In genomic region chr11:2912498-2912897, GRCh38 we compare ENCODE assay signal across 10 cellular contexts. TPM values are rescaled to one million over a fixed set of nuclear protein-coding genes. Genes with fewer than 3 reads are reported as not detected.
DNase-seq lines count a peak whose midpoint lies in the region; ATAC-seq, FAIRE-seq and TF ChIP-seq lines count a peak whose summit lies in the region.
"Had no signal": no experiment of that assay in that cellular context is flagged by ENCODE, and none has a peak within 500 bp of the region (broad histone marks: within the 10 kb centered on the region; RNA-seq: fewer than 3 reads in every experiment).

No MANE protein-coding gene starts in this region.

- no peak overlapping the region for H3K9ac ChIP-seq in trophoblast cell (ENCODE audit: low read length)

- WGBS in esophagus squamous epithelium, 2 donors, result no CpG with 5 or more reads among the region's 5 CpGs
- no CpG with 5 or more reads among the region's 5 CpGs for WGBS in trophoblast cell (ENCODE audit: extremely low coverage, insufficient coverage, insufficient read length)

- no peak overlapping the region for H2BK12ac ChIP-seq in trophoblast cell (ENCODE audit: low read length)

- no peaks in the 10 kb centered on the region for H3K9me3 ChIP-seq in esophagus squamous epithelium
- no peaks in the 10 kb centered on the region for H3K9me3 ChIP-seq in trophoblast cell (ENCODE audit: insufficient read depth, low read depth, low read length)
- H3K9me3 ChIP-seq: heart left ventricle had no signal

- H2AFZ ChIP-seq in trophoblast cell (ENCODE audit: insufficient read depth, low read length, poor library complexity), result no peak overlapping the region

- H3K27me3 ChIP-seq in esophagus squamous epithelium, result peaks cover 0 to 24% (median 2%) of the 10 kb centered on the region in 4 donors
- no peaks in the 10 kb centered on the region for H3K27me3 ChIP-seq in trophoblast cell (ENCODE audit: insufficient read depth, low read length)

- H3K36me3 ChIP-seq in esophagus squamous epithelium (no peaks in the 10 kb centered on the region), trophoblast cell (ENCODE audit: control insufficient read depth in 1 of 2, insufficient read depth in 2 of 2, low read length in 2 of 2) (no peaks in the 10 kb centered on the region)
- H3K36me3 ChIP-seq: heart left ventricle had no signal

- H3K27ac ChIP-seq in esophagus squamous epithelium (peak overlapping the region; percentile 73 to 92 (median 84)), trophoblast cell (ENCODE audit: low read depth, low read length) (no peak overlapping the region)
- H3K27ac ChIP-seq: heart left ventricle had no signal

- H3K4ac ChIP-seq in trophoblast cell (ENCODE audit: low read depth, low read length), result no peak overlapping the region

- H3K4me1 ChIP-seq in esophagus squamous epithelium (peaks cover 23 to 55% (median 25%) of the 10 kb centered on the region in 3 donors), trophoblast cell (ENCODE audit: control insufficient read depth in 1 of 2, insufficient read depth in 2 of 2, low read length in 2 of 2) (peaks cover 14 to 18% of the 10 kb centered on the region in 2 experiments)

- no peak overlapping the region for H2AK5ac ChIP-seq in trophoblast cell (ENCODE audit: low read length)

- H3K23ac ChIP-seq in trophoblast cell (ENCODE audit: low read length), result no peak overlapping the region

- H3K4me2 ChIP-seq in trophoblast cell (ENCODE audit: low read length), result no peak overlapping the region

- ATAC-seq in HG02973 (IDR thresholded peaks at IDR 0.05; ENCODE audit: unreplicated experiment), result no peak

- TF ChIP-seq CTCF in esophagus squamous epithelium (IDR thresholded peaks at IDR 0.05), result no peak

- TF ChIP-seq POLR2A in esophagus squamous epithelium (IDR thresholded peaks at IDR 0.05), result no peak

- no peak overlapping the region for H3K4me3 ChIP-seq in esophagus squamous epithelium
- H3K4me3 ChIP-seq in trophoblast cell (ENCODE audit: low read depth, low read length), result no peak overlapping the region
- H3K4me3 ChIP-seq: heart left ventricle had no signal

- H3K14ac ChIP-seq in trophoblast cell (ENCODE audit: low read length), result no peak overlapping the region

- peak overlapping the region; percentile 41 for H3K18ac ChIP-seq in trophoblast cell (ENCODE audit: low read length)

- no peak overlapping the region for H2BK120ac ChIP-seq in trophoblast cell (ENCODE audit: insufficient read depth, low read length, poor library complexity)

- intact Hi-C loops in esophagus squamous epithelium (cut with DNase I), result no loop called here

- no peak overlapping the region for H2BK5ac ChIP-seq in trophoblast cell (ENCODE audit: low read depth, low read length, poor library complexity)

- peak; percentile 93 for DNase-seq in Daoy (ENCODE audit: low read depth)
- peak; percentile 24 for DNase-seq in OCI-M1 (lab: John Stamatoyannopoulos, UW)
- no peak for DNase-seq in esophagus squamous epithelium (lab: John Stamatoyannopoulos, UW)
- DNase-seq in trophoblast cell, result peak; percentile 91 to 95
- no peak for DNase-seq in cerebellum (ENCODE audit: low spot score)
- DNase-seq in frontal cortex (ENCODE audit: low spot score in 2 of 2), result no peak
- DNase-seq in NCI-H524 treated with DMSO at 0.1 percent for 48 hours (lab: John Stamatoyannopoulos, UW), result no peak
- DNase-seq: heart left ventricle had no signal

- H3K79me1 ChIP-seq in trophoblast cell (ENCODE audit: low read length), result peaks cover 3% of the 10 kb centered on the region

- no peaks in the 10 kb centered on the region for H3K79me2 ChIP-seq in trophoblast cell (ENCODE audit: control insufficient read depth, insufficient read depth, low read length, poor library complexity)

- no peak for FAIRE-seq in frontal cortex (lab: Jason Lieb, UNC)

- no peak overlapping the region for H4K91ac ChIP-seq in trophoblast cell (ENCODE audit: low read depth, low read length)

- H4K8ac ChIP-seq in trophoblast cell (ENCODE audit: low read depth, low read length), result no peak overlapping the region

- H4K12ac ChIP-seq in trophoblast cell (ENCODE audit: low read depth, low read length), result no peak overlapping the region

RNA-seq across cellular contexts. Expression of gene PHLDA2, which starts 16.7 kb away (rescaled TPM):
- 3.9 and 6.4 TPM in 2 replicates for total RNA-seq in Daoy (2014; rRNA removed; shearing (Covaris generic))
- total RNA-seq in esophagus squamous epithelium (10 to 100 TPM; 10.2 to 39.2 (median 22.5) TPM), cerebellum (not detected), frontal cortex (not detected)
- 252 and 269 TPM in 2 replicates for polyA plus RNA-seq in trophoblast cell (2013)
- polyA plus RNA-seq: IgD-negative memory B cell had no signal

RNA-seq across cellular contexts. Expression of gene CDKN1C, which starts 26.9 kb away (rescaled TPM):
- 4.9 and 5.1 TPM in 2 replicates for total RNA-seq in Daoy (2014; rRNA removed; shearing (Covaris generic))
- total RNA-seq in esophagus squamous epithelium, result 10 to 100 TPM in 2 of 4 donors, 1 to 10 TPM in 2; 4.1 to 54.6 (median 20.8) TPM
- 604 and 638 TPM in 2 replicates for polyA plus RNA-seq in trophoblast cell (2013)
- 21.8 TPM for total RNA-seq in cerebellum
- 36.7 TPM for total RNA-seq in frontal cortex
- polyA plus RNA-seq: IgD-negative memory B cell had no signal

Comparison
In these comparisons a context has a peak if more than half of its experiments do, and no peak if none do; other contexts are left out.
1. DNase-seq: peak in Daoy (single experiment), OCI-M1 (single experiment) and trophoblast cell (2 of 2); none in esophagus squamous epithelium (single experiment), cerebellum (single experiment), frontal cortex (0 of 2) and NCI-H524 treated with DMSO at 0.1 percent for 48 hours (single experiment).